In genomic region chr1:194279975-194280374, GRCh38 we compare ENCODE assay signal across 13 cellular contexts.
DNase-seq lines count a peak whose midpoint lies in the region; ATAC-seq and TF ChIP-seq lines count a peak whose summit lies in the region.
"Had no signal": no experiment of that assay in that cellular context is flagged by ENCODE, and none has a peak within 500 bp of the region (broad histone marks: within the 10 kb centered on the region; RNA-seq: fewer than 3 reads in every experiment).

No MANE protein-coding gene starts in this region.

- TF ChIP-seq POLR2A in erythroblast (IDR thresholded peaks at IDR 0.05; ENCODE audit: low read length), result no peak

- DNase-seq in GM13977 (ENCODE audit: low spot score) (peak; percentile 21), sciatic nerve (ENCODE audit: low spot score) (no peak), AG20443 (ENCODE audit: low spot score) (no peak), erythroblast (lab: John Stamatoyannopoulos, UW) (no peak), amniotic stem cell (lab: John Stamatoyannopoulos, UW) (no peak)
- DNase-seq: body of pancreas; NCI-H2081 treated with DMSO at 0.1 percent for 48 hours; RPMI8226; stimulated activated CD4-positive, alpha-beta T cell treated with anti-CD3 and anti-CD28 coated beads, Interleukin-4, amount 100 ng/mL, for 4 hours; substantia nigra had no signal

- peak; percentile 61 for ATAC-seq in GM19467 (IDR thresholded peaks at IDR 0.05; ENCODE audit: unreplicated experiment)
- ATAC-seq in HG02870 (IDR thresholded peaks at IDR 0.05; ENCODE audit: unreplicated experiment), result peak; percentile 95
- peak; percentile 87 for ATAC-seq in HG03520 (IDR thresholded peaks at IDR 0.05; ENCODE audit: unreplicated experiment)
- ATAC-seq in sciatic nerve, result no peak
- ATAC-seq: body of pancreas had no signal

- in situ Hi-C loops in GM13977 (cut with MboI; ENCODE audit: low pct_unique_long_range_greater_than_20kb, low sequenced_read_pairs, unreplicated experiment), result loop anchor here (25.0 kb wide), 1 partner anchor 868 kb away; no protein-coding TSS in a partner anchor

- intact Hi-C loops in sciatic nerve (cut with DNase I), result no loop called here

- TF ChIP-seq CTCF in GM13977 (IDR thresholded peaks at IDR 0.05; ENCODE audit: extremely low read depth, insufficient read depth, missing control alignments), result no peak
